In genomic region chr10:31604141-31604540, GRCh38 we compare ENCODE assay signal across 8 cellular contexts.
A peak's percentile ranks its signal among the peaks of the same experiment; 100 is the strongest.
DNase-seq lines count a peak whose midpoint lies in the region; ATAC-seq and TF ChIP-seq lines count a peak whose summit lies in the region.

No MANE protein-coding gene starts in this region.

- H3K4me2 ChIP-seq in PC-3 (ENCODE audit: low read length) = peak overlapping the region; percentile 95

- TF ChIP-seq CTCF in HFF-Myc (IDR thresholded peaks at IDR 0.05; ENCODE audit: low read depth, low read length, missing control alignments) (no peak), PC-3 (conservative IDR thresholded peaks at IDR 0.05; ENCODE audit: low read depth, low read length) (no peak), brain microvascular endothelial cell (IDR thresholded peaks at IDR 0.05; ENCODE audit: low read depth, low read length, missing control alignments) (no peak)

- no peaks in the 10 kb centered on the region for H3K9me2 ChIP-seq in PC-3 (replicated peaks; ENCODE audit: low read length)

- peak; percentile 89 for DNase-seq in HFF-Myc (ENCODE audit: extremely low read depth, low read depth)
- no peak for DNase-seq in PC-3
- peak; percentile 85 for DNase-seq in fibroblast of the conjunctiva (ENCODE audit: low read depth)
- no peak for DNase-seq in brain microvascular endothelial cell
- DNase-seq in OCI-M2 (lab: John Stamatoyannopoulos, UW; ENCODE audit: unreplicated experiment) = no peak
- DNase-seq in RKO (ENCODE audit: low spot score) = no peak
- DNase-seq in activated CD8-positive, alpha-beta memory T cell treated with anti-CD3 and anti-CD28 coated beads for 24 hours = no peak

- H3K27me3 ChIP-seq in PC-3 (ENCODE audit: low read length) (no peaks in the 10 kb centered on the region), skeletal muscle tissue (ENCODE audit: control insufficient read depth in 3 of 3, insufficient read depth in 3 of 3, low read length in 3 of 3) (no peaks in the 10 kb centered on the region), brain microvascular endothelial cell (replicated peaks) (no peaks in the 10 kb centered on the region)

- no peak overlapping the region for H3K9ac ChIP-seq in PC-3 (ENCODE audit: low read length)
- peak overlapping the region; percentile 69 to 90 (median 75) for H3K9ac ChIP-seq in skeletal muscle tissue (ENCODE audit: low read depth in 1 of 3, low read length in 3 of 3)

- H3K36me3 ChIP-seq in PC-3 (ENCODE audit: low read depth, low read length) = no peaks in the 10 kb centered on the region
- no peaks in the 10 kb centered on the region for H3K36me3 ChIP-seq in skeletal muscle tissue (ENCODE audit: control insufficient read depth in 3 of 3, insufficient read depth in 3 of 3, low read length in 3 of 3)
- H3K36me3 ChIP-seq in brain microvascular endothelial cell (replicated peaks) = no peaks in the 10 kb centered on the region

- no peaks in the 10 kb centered on the region for H3K79me2 ChIP-seq in PC-3 (ENCODE audit: low read length)

- no peaks in the 10 kb centered on the region for H3F3A ChIP-seq in PC-3 (ENCODE audit: low read length, unreplicated experiment)

- H3K27ac ChIP-seq in PC-3 (ENCODE audit: low read length) = no peak overlapping the region
- peak overlapping the region; percentile 99 for H3K27ac ChIP-seq in skeletal muscle tissue (ENCODE audit: low read depth, low read length)
- H3K27ac ChIP-seq in brain microvascular endothelial cell = no peak overlapping the region

- CTCF ChIA-PET in PC-3 (lab: Charles Lee) = no interaction called here

- BruUV-seq in PC-3 (replicated peaks; lab: Mats Ljungman, UMichigan) = no TSS peak

- peaks cover 6% of the 10 kb centered on the region; the same call in 1 of the 2 replicates for H3K4me1 ChIP-seq in PC-3 (ENCODE audit: insufficient read depth, low read length)
- peaks cover 12 to 20% (median 19%) of the 10 kb centered on the region in 3 donors for H3K4me1 ChIP-seq in skeletal muscle tissue (ENCODE audit: control insufficient read depth in 3 of 3, insufficient read depth in 3 of 3, low read length in 3 of 3)

- no peak for ATAC-seq in PC-3

- H3K4me3 ChIP-seq in HFF-Myc (replicated peaks; ENCODE audit: low read depth, low read length) (peak overlapping the region; percentile 57), PC-3 (ENCODE audit: low read length) (peak overlapping the region; percentile 76; the same call in 1 of the 2 replicates), skeletal muscle tissue (ENCODE audit: low read length in 3 of 3) (peak overlapping the region; percentile 79 to 85 (median 80)), brain microvascular endothelial cell (ENCODE audit: low read depth, low read length) (no peak overlapping the region)

- no peaks in the 10 kb centered on the region for H3K9me3 ChIP-seq in PC-3 (ENCODE audit: low read length)
- H3K9me3 ChIP-seq in skeletal muscle tissue (ENCODE audit: control insufficient read depth in 3 of 3, low read length in 3 of 3) = no peaks in the 10 kb centered on the region

- POLR2A ChIA-PET in PC-3 (lab: Charles Lee; ENCODE audit: unreplicated experiment) = no interaction called here

- intact Hi-C loops in PC-3 (cut with micrococcal nuclease) = no loop called here

- in situ Hi-C loops in brain microvascular endothelial cell (cut with HindIII; ENCODE audit: low pct_ligation_motif_present, low sequenced_read_pairs) = no loop called here

- no peaks in the 10 kb centered on the region for H4K20me1 ChIP-seq in PC-3 (ENCODE audit: low read length)

- H2AFZ ChIP-seq in PC-3 (ENCODE audit: low read length) = peak overlapping the region; percentile 87

Comparison
In these comparisons a context has a peak if more than half of its experiments do, and no peak if none do; other contexts are left out.
1. DNase-seq: peak in HFF-Myc (single experiment) and fibroblast of the conjunctiva (single experiment); none in PC-3 (single experiment), brain microvascular endothelial cell (single experiment), OCI-M2 (single experiment), RKO (single experiment) and activated CD8-positive, alpha-beta memory T cell treated with anti-CD3 and anti-CD28 coated beads for 24 hours (single experiment).